1 cellular context compared by ENCODE assay signal in genomic region chr12:49357099-49357678, GRCh38.
TF ChIP-seq lines count a peak whose summit lies in the region.

No MANE protein-coding gene starts in this region.

TF ChIP-seq in neural cell, 6 proteins besides CTCF, POLR2A, EP300 and RAD21 (continued from another document):
- TF ChIP-seq REST (IDR thresholded peaks at IDR 0.05; ENCODE audit: borderline replicate concordance), result no peak
TF ChIP-seq in neural cell: peak in this region for 0.
